ENCODE assay signal across 24 cellular contexts in the genomic region with DNA sequence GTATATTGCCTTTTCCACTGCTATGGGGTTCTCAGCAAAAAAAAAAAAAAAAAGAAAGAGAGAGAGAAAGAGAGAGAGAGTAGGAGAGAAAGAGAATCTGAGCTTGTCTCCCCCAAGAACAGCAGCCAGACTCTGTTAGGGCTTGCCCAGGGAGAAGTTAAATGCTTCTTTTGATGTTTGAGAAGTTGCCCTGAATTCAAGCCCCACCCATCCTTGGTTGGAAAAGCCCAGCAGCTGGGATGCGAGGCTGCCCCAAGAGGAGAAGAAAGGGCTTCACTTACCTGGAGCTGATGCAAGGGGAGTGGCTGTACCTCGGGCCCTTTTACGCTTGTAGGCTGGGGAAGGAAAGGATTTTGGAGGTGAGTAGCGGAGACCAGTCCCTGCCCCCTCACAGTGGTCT.
DNase-seq lines count a peak whose midpoint lies in the region; ATAC-seq and TF ChIP-seq lines count a peak whose summit lies in the region.
"Had no signal": no experiment of that assay in that cellular context is flagged by ENCODE, and none has a peak within 500 bp of the region (broad histone marks: within the 10 kb centered on the region; RNA-seq: fewer than 3 reads in every experiment).

No MANE protein-coding gene starts in this region.

- TF ChIP-seq CTCF in RWPE1 (conservative IDR thresholded peaks at IDR 0.05; ENCODE audit: low read depth) (no peak), nephron progenitor cell (IDR thresholded peaks at IDR 0.05) (no peak)

- no peaks in the 10 kb centered on the region for H3K9me3 Mint-ChIP-seq in nephron progenitor cell

- POLR2A ChIA-PET in RWPE1 (lab: Yijun Ruan, JAX; ENCODE audit: low non-redundant PET): interaction anchor here (0.5 kb wide), 1 partner anchor 539 kb away, joined by 7 read pairs; no protein-coding TSS in a partner anchor

- H3K4me3 Mint-ChIP-seq in nephron progenitor cell: peak overlapping the region; percentile 38

- CTCF ChIA-PET in RWPE1 (lab: Yijun Ruan, JAX): interaction anchor here (0.6 kb wide), 1 partner anchor 1959 kb away, joined by 3 read pairs; no protein-coding TSS in a partner anchor

- ATAC-seq in HG02571 (IDR thresholded peaks at IDR 0.05; ENCODE audit: unreplicated experiment): no peak
- ATAC-seq: K562 had no signal

- H3K4me1 Mint-ChIP-seq in nephron progenitor cell: peaks cover 35% of the 10 kb centered on the region

- peak overlapping the region; percentile 67 for H3K27ac Mint-ChIP-seq in nephron progenitor cell

- H3K27me3 Mint-ChIP-seq in nephron progenitor cell (ENCODE audit: low read depth, poor library complexity): peaks cover 30% of the 10 kb centered on the region

- H3K27ac ChIP-seq in RWPE1: no peak overlapping the region
- H3K27ac ChIP-seq: PC-9 had no signal

- peak; percentile 0 for DNase-seq in SIG-M5 treated with dmso at 0.1 percent for 504 hours (lab: John Stamatoyannopoulos, UW; ENCODE audit: unreplicated experiment)
- DNase-seq in SIG-M5 (lab: John Stamatoyannopoulos, UW): no peak
- DNase-seq in RWPE1 (ENCODE audit: low spot score): peak; percentile 10
- DNase-seq in iPS DF 4.7 (ENCODE audit: extremely low read depth, low spot score): peak; percentile 44
- no peak for DNase-seq in nephron progenitor cell
- no peak for DNase-seq in DMS79 (lab: John Stamatoyannopoulos, UW)
- DNase-seq in GF-D8 (lab: John Stamatoyannopoulos, UW): no peak
- DNase-seq: 8988T; ACHN; Calu3; MG63; NCI-H1105 treated with DMSO at 0.1 percent for 48 hours; NCI-H146; NCI-H1930; NCI-H2107; NCI-H446; NCI-H524 treated with DMSO at 0.1 percent for 48 hours; NCI-H774; NK-92 treated with Interleukin-12 subunit alpha and Interleukin-12 subunit beta, amount 100 ng/mL, for 24 hours; PC-9; Right ventricle myocardium superior; T-helper 1 cell had no signal

- no peaks in the 10 kb centered on the region for H3K36me3 Mint-ChIP-seq in nephron progenitor cell (ENCODE audit: low read depth)

Comparison
In these comparisons a context has a peak if more than half of its experiments do, and no peak if none do; other contexts are left out.
1. DNase-seq: peak in SIG-M5 treated with dmso at 0.1 percent for 504 hours (single experiment), RWPE1 (single experiment) and iPS DF 4.7 (single experiment); none in SIG-M5 (single experiment), nephron progenitor cell (single experiment), DMS79 (single experiment) and GF-D8 (single experiment).